12 cellular contexts compared by ENCODE assay signal in the genomic region with DNA sequence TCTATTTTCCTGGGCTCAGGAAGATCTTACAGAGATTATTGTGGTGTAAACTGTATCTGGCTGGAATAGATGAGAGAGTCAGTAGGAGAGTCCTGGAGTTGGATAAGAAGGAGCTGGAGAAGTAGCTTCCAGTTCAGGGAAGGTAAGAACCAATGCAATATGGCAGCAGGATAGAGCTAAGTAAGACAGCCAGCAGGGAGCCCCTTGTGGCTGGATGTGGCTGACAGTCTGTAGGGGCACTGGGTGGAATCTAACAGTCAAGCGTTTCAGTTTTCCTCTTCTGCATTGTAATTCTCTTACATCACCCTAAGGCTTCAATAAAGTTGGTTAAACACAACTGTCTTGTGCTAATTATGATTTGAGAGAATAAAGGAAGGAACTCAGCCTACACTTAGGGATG.
DNase-seq lines count a peak whose midpoint lies in the region; ATAC-seq and TF ChIP-seq lines count a peak whose summit lies in the region.
"Had no signal": no experiment of that assay in that cellular context is flagged by ENCODE, and none has a peak within 500 bp of the region (broad histone marks: within the 10 kb centered on the region; RNA-seq: fewer than 3 reads in every experiment).

No MANE protein-coding gene starts in this region.

- 0 out of 2 replicates have a peak, but pooled peaks cover 2% of the 10 kb centered on the region for H3K9me2 ChIP-seq in HCT116 (ENCODE audit: insufficient read depth)

- no peak overlapping the region for H3K9ac ChIP-seq in HCT116 (ENCODE audit: low read length)

- POLR2A ChIA-PET in HCT116 (lab: Charles Lee) (no interaction called here), RWPE1 (lab: Yijun Ruan, JAX; ENCODE audit: low non-redundant PET) (no interaction called here)
- POLR2A ChIA-PET in CD8-positive, alpha-beta T cell (lab: Charles Lee) = no interaction called here

- TF ChIP-seq POLR2A in HCT116 (IDR thresholded peaks at IDR 0.05; ENCODE audit: borderline replicate concordance, extremely low read depth, insufficient read depth, insufficient read length) (no peak), prostate gland (IDR thresholded peaks at IDR 0.05) (no peak), erythroblast (IDR thresholded peaks at IDR 0.05; ENCODE audit: low read length) (no peak)

- peak; percentile 8 for TF ChIP-seq CTCF in AG09319 (IDR thresholded peaks at IDR 0.05; ENCODE audit: low read depth, low read length)
- TF ChIP-seq CTCF in HCT116 (IDR thresholded peaks at IDR 0.05 in 2 of 3, conservative IDR thresholded peaks at IDR 0.05 in 1 of 3; ENCODE audit: borderline replicate concordance in 1 of 3, insufficient read depth in 1 of 3, low read depth in 2 of 3, low read length in 2 of 3) = peak in 2 of 3 experiments; percentile 40 to 43; a peak in 4 of 6 replicates
- no peak for TF ChIP-seq CTCF in RWPE1 (conservative IDR thresholded peaks at IDR 0.05; ENCODE audit: low read depth)
- TF ChIP-seq CTCF in glutamatergic neuron (IDR thresholded peaks at IDR 0.05; ENCODE audit: partially characterized antibody, unreplicated experiment) = peak; percentile 30
- TF ChIP-seq CTCF in prostate gland (IDR thresholded peaks at IDR 0.05) = no peak
- TF ChIP-seq CTCF in CD8-positive, alpha-beta T cell (IDR thresholded peaks at IDR 0.05) = no peak

- no TSS peak for BruUV-seq in HCT116 (replicated peaks; lab: Mats Ljungman, UMichigan)

- peak; percentile 84 for ATAC-seq in HCT116
- ATAC-seq in CD8-positive, alpha-beta T cell = no peak

- H3K4me1 ChIP-seq in HCT116 (ENCODE audit: control insufficient read depth in 1 of 2, insufficient read depth in 2 of 2, low read length in 2 of 2) (no peaks in the 10 kb centered on the region), prostate gland (replicated peaks) (no peaks in the 10 kb centered on the region)
- no peaks in the 10 kb centered on the region for H3K4me1 ChIP-seq in CD8-positive, alpha-beta T cell (ENCODE audit: insufficient read depth, low read length)

- H3K4me2 ChIP-seq in HCT116 (ENCODE audit: low read length) = no peak overlapping the region

- peak overlapping the region; percentile 13 for H2AFZ ChIP-seq in HCT116 (ENCODE audit: low read depth, low read length, poor library complexity, severe bottlenecking)

- intact Hi-C loops in HCT116 (cut with micrococcal nuclease) = no loop called here
- intact Hi-C loops in prostate gland (cut with DNase I) = loop anchor here (5.0 kb wide), 1 partner anchor 105 kb away; a partner anchor contains a TSS
- intact Hi-C loops in CD8-positive, alpha-beta T cell (cut with DNase I, micrococcal nuclease) = no loop called here

- WGBS in prostate gland = 72% methylated on average over 1 of the region's 1 CpG

- H3K79me2 ChIP-seq in HCT116 (ENCODE audit: insufficient read depth, low read length) = no peaks in the 10 kb centered on the region

- peaks cover 4% of the 10 kb centered on the region for H3K36me3 Mint-ChIP-seq in glutamatergic neuron (ENCODE audit: unreplicated experiment)
- no peaks in the 10 kb centered on the region for H3K36me3 Mint-ChIP-seq in CD8-positive, alpha-beta T cell

- no peak overlapping the region for H3K4me3 Mint-ChIP-seq in glutamatergic neuron (ENCODE audit: unreplicated experiment)
- H3K4me3 Mint-ChIP-seq in CD8-positive, alpha-beta T cell = no peak overlapping the region

- TF ChIP-seq RAD21 in HCT116 (IDR thresholded peaks at IDR 0.05; ENCODE audit: low read depth) = no peak

- RAD21 ChIA-PET in HCT116 (lab: Charles Lee; ENCODE audit: low non-redundant PET in 1 of 2, low total read pairs in 2 of 2, uncharacterized antibody in 2 of 2, unreplicated experiment in 2 of 2) = interaction anchor here in 1 of 2 experiments (0.6 kb wide), 1 partner anchor 197 kb away, joined by 3 read pairs; no protein-coding TSS in a partner anchor

- H3K27me3 Mint-ChIP-seq in glutamatergic neuron (ENCODE audit: unreplicated experiment) = no peaks in the 10 kb centered on the region
- H3K27me3 Mint-ChIP-seq in CD8-positive, alpha-beta T cell (ENCODE audit: low read depth) = no peaks in the 10 kb centered on the region

- CTCF ChIA-PET in HCT116 (lab: Charles Lee) = interaction anchor here (1.6 kb wide), 1 partner anchor 9 kb away, joined by 3 read pairs; no protein-coding TSS in a partner anchor
- CTCF ChIA-PET in RWPE1 (lab: Yijun Ruan, JAX) = no interaction called here
- CTCF ChIA-PET in CD8-positive, alpha-beta T cell (lab: Charles Lee) = no interaction called here

- peak overlapping the region; percentile 6 for H3K27ac Mint-ChIP-seq in glutamatergic neuron (ENCODE audit: unreplicated experiment)
- no peak overlapping the region for H3K27ac Mint-ChIP-seq in CD8-positive, alpha-beta T cell

- H3K27ac ChIP-seq in HCT116 (ENCODE audit: low read depth, low read length) (no peak overlapping the region), RWPE1 (peak overlapping the region; percentile 50), prostate gland (peak overlapping the region in 1 of 2 donors; percentile 59)
- no peak overlapping the region for H3K27ac ChIP-seq in CD8-positive, alpha-beta T cell (ENCODE audit: low read depth, low read length)
- H3K27ac ChIP-seq: ovary had no signal

- H3K9me3 Mint-ChIP-seq in glutamatergic neuron (ENCODE audit: unreplicated experiment) = peaks cover 9% of the 10 kb centered on the region
- H3K9me3 Mint-ChIP-seq in CD8-positive, alpha-beta T cell = no peaks in the 10 kb centered on the region

- H3K9me3 ChIP-seq in HCT116 (ENCODE audit: control insufficient read depth in 1 of 2, insufficient read depth in 1 of 2, low read depth in 1 of 2, low read length in 2 of 2) = no peaks in the 10 kb centered on the region
- H3K9me3 ChIP-seq in prostate gland = no peaks in the 10 kb centered on the region
- no peaks in the 10 kb centered on the region for H3K9me3 ChIP-seq in CD8-positive, alpha-beta T cell (ENCODE audit: low read length)
- H3K9me3 ChIP-seq: ovary, Peyer's patch had no signal

- H4K20me1 ChIP-seq in HCT116 (ENCODE audit: insufficient read depth) = no peaks in the 10 kb centered on the region

- H3K4me3 ChIP-seq in HCT116 (replicated peaks in 1 of 2; ENCODE audit: low read depth in 1 of 2, low read length in 2 of 2) (no peak overlapping the region), prostate gland (no peak overlapping the region)
- no peak overlapping the region for H3K4me3 ChIP-seq in CD8-positive, alpha-beta T cell (ENCODE audit: low read depth, low read length)
- H3K4me3 ChIP-seq: ovary, Peyer's patch had no signal

- no peak for DNase-seq in AG09319 (ENCODE audit: extremely low read depth, low read depth)
- DNase-seq in HCT116 (ENCODE audit: low read depth, low spot score) = no peak
- no peak for DNase-seq in RWPE1 (ENCODE audit: low spot score)
- no peak for DNase-seq in glutamatergic neuron
- no peak for DNase-seq in prostate gland (ENCODE audit: low spot score)
- no peak for DNase-seq in erythroblast (lab: John Stamatoyannopoulos, UW)
- no peak for DNase-seq in activated effector memory CD4-positive, alpha-beta T cell treated with anti-CD3 and anti-CD28 coated beads, Interleukin-2, amount 50 U/mL, for 16 hours
- DNase-seq in CD8-positive, alpha-beta T cell = no peak
- DNase-seq: activated CD8-positive, alpha-beta memory T cell treated with anti-CD3 and anti-CD28 coated beads for 24 hours; DMS79 treated with DMSO at 0.1 percent for 48 hours; ovary; Peyer's patch had no signal

- no peaks in the 10 kb centered on the region for H3K36me3 ChIP-seq in HCT116 (ENCODE audit: control insufficient read depth in 1 of 2, insufficient read depth in 2 of 2, low read length in 2 of 2)
- H3K36me3 ChIP-seq in prostate gland = no peaks in the 10 kb centered on the region
- H3K36me3 ChIP-seq in CD8-positive, alpha-beta T cell (ENCODE audit: insufficient read depth, low read length) = no peaks in the 10 kb centered on the region
- H3K36me3 ChIP-seq: ovary, Peyer's patch had no signal

- peaks cover 59% of the 10 kb centered on the region for H3K4me1 Mint-ChIP-seq in glutamatergic neuron (ENCODE audit: low read depth, unreplicated experiment)
- H3K4me1 Mint-ChIP-seq in CD8-positive, alpha-beta T cell (ENCODE audit: low read depth) = no peaks in the 10 kb centered on the region

- H3K27me3 ChIP-seq in HCT116 (ENCODE audit: insufficient read depth, low read length) = no peaks in the 10 kb centered on the region
- H3K27me3 ChIP-seq in prostate gland (replicated peaks; ENCODE audit: insufficient read depth) = no peaks in the 10 kb centered on the region
- H3K27me3 ChIP-seq in CD8-positive, alpha-beta T cell (ENCODE audit: insufficient read depth, low read length) = no peaks in the 10 kb centered on the region
- H3K27me3 ChIP-seq: ovary, Peyer's patch had no signal

TF ChIP-seq in HCT116, 20 proteins besides CTCF, POLR2A, EP300 and RAD21:
- no peak for TF ChIP-seq ELF1 (IDR thresholded peaks at IDR 0.05; ENCODE audit: borderline replicate concordance, low read depth)
- TF ChIP-seq SRF (IDR thresholded peaks at IDR 0.05; ENCODE audit: low read depth) = no peak
- no peak for TF ChIP-seq JUND (IDR thresholded peaks at IDR 0.05)
- TF ChIP-seq, protein P1, sequence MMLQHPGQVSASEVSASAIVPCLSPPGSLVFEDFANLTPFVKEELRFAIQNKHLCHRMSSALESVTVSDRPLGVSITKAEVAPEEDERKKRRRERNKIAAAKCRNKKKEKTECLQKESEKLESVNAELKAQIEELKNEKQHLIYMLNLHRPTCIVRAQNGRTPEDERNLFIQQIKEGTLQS (IDR thresholded peaks at IDR 0.05) = no peak
- no peak for TF ChIP-seq TCF7L2 (IDR thresholded peaks at IDR 0.05; ENCODE audit: borderline replicate concordance, extremely low read depth, insufficient read depth, insufficient read length)
- TF ChIP-seq ZNF274 (IDR thresholded peaks at IDR 0.05; ENCODE audit: low read depth, low read length) = no peak
- no peak for TF ChIP-seq SP1 (IDR thresholded peaks at IDR 0.05; ENCODE audit: low read depth)

Comparison
In these comparisons a context has a peak if more than half of its experiments do, and no peak if none do; other contexts are left out.
1. CTCF ChIP-seq: peak in AG09319 (single experiment), HCT116 (2 of 3) and glutamatergic neuron (single experiment); none in RWPE1 (single experiment), prostate gland (0 of 4) and CD8-positive, alpha-beta T cell (single experiment).